16 cellular contexts compared by ENCODE assay signal in the genomic region with DNA sequence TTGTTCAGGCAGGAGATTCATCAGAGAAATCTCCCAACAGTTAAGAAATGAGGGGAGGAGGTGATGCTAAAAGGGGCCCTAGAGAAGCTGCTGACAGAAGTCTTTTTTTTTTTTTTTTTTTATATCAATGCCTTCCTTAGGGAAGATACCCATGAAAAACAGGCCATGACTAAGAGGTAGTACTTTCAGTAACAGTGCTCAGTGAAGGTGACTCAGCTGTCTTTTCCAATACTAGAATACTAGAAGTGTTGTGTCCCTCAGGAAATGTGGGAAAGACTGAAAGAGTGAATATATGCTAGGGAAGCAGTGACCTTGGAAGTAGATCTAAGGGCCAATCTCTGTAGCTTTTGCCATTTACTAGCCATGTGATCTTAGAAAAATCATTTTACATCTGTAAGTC. TPM values are rescaled to one million over a fixed set of nuclear protein-coding genes. Genes with fewer than 3 reads are reported as not detected.
DNase-seq lines count a peak whose midpoint lies in the region; ATAC-seq, FAIRE-seq and TF ChIP-seq lines count a peak whose summit lies in the region.
"Had no signal": no experiment of that assay in that cellular context is flagged by ENCODE, and none has a peak within 500 bp of the region (broad histone marks: within the 10 kb centered on the region; RNA-seq: fewer than 3 reads in every experiment).

No MANE protein-coding gene starts in this region.

- H3K4ac ChIP-seq in mesendoderm (ENCODE audit: low read depth, low read length) = no peak overlapping the region

- no peak overlapping the region for H4K8ac ChIP-seq in mesendoderm (ENCODE audit: low read depth, low read length)

- H3K9me3 ChIP-seq in PC-9 (ENCODE audit: insufficient read depth, low read depth) = 0 out of 2 replicates have a peak, but pooled peaks cover 5% of the 10 kb centered on the region
- no peaks in the 10 kb centered on the region for H3K9me3 ChIP-seq in endothelial cell of umbilical vein (replicated peaks; ENCODE audit: control insufficient read depth, insufficient read depth, low read length)
- peaks cover 0 to 13% (median 0%) of the 10 kb centered on the region in 11 donors for H3K9me3 ChIP-seq in heart right ventricle
- H3K9me3 ChIP-seq: gastroesophageal sphincter had no signal

- no peaks in the 10 kb centered on the region for H3K9me2 ChIP-seq in PC-9 (ENCODE audit: insufficient read depth)

- no peaks in the 10 kb centered on the region for H3K27me3 ChIP-seq in PC-9 (ENCODE audit: insufficient read depth, low read depth)
- no peaks in the 10 kb centered on the region for H3K27me3 ChIP-seq in endothelial cell of umbilical vein (ENCODE audit: control insufficient read depth in 2 of 2, insufficient read depth in 2 of 2, low read length in 2 of 2)
- no peaks in the 10 kb centered on the region for H3K27me3 ChIP-seq in heart right ventricle
- H3K27me3 ChIP-seq in mesendoderm (ENCODE audit: insufficient read depth, low read length, poor library complexity) = no peaks in the 10 kb centered on the region
- H3K27me3 ChIP-seq: gastroesophageal sphincter, tibial nerve had no signal

- H4K20me1 ChIP-seq in PC-9 (ENCODE audit: insufficient read depth) (no peaks in the 10 kb centered on the region), endothelial cell of umbilical vein (replicated peaks; ENCODE audit: control insufficient read depth, extremely low read depth, insufficient read depth, low read length) (no peaks in the 10 kb centered on the region)

- no peak overlapping the region for H4K5ac ChIP-seq in mesendoderm (ENCODE audit: low read length)

- H2BK15ac ChIP-seq in mesendoderm (replicated peaks; ENCODE audit: low read depth) = no peak overlapping the region

- no peak overlapping the region for H3K18ac ChIP-seq in mesendoderm (ENCODE audit: low read length)

- H3K9me1 ChIP-seq in endothelial cell of umbilical vein (replicated peaks; ENCODE audit: control insufficient read depth, extremely low read depth, insufficient read depth, low read length) = no peaks in the 10 kb centered on the region

- intact Hi-C loops in PC-9 (cut with micrococcal nuclease; ENCODE audit: unreplicated experiment) (no loop called here), endothelial cell of umbilical vein (cut with micrococcal nuclease) (no loop called here), heart right ventricle (cut with DNase I) (no loop called here)

- ATAC-seq in heart right ventricle (no peak), GM18909 (IDR thresholded peaks at IDR 0.05; ENCODE audit: poor library complexity, unreplicated experiment) (no peak)
- ATAC-seq: gastroesophageal sphincter had no signal

- H3K4me1 ChIP-seq in PC-9 (replicated peaks; ENCODE audit: insufficient read depth) (no peaks in the 10 kb centered on the region), endothelial cell of umbilical vein (ENCODE audit: control insufficient read depth, extremely low read depth, insufficient read depth, low read length) (peaks cover 4% of the 10 kb centered on the region), heart right ventricle (no peaks in the 10 kb centered on the region), mesendoderm (ENCODE audit: control insufficient read depth, low read depth, low read length) (no peaks in the 10 kb centered on the region)
- H3K4me1 ChIP-seq: gastroesophageal sphincter, tibial nerve had no signal

- no peaks in the 10 kb centered on the region for H3K79me2 ChIP-seq in PC-9 (ENCODE audit: low read depth)
- H3K79me2 ChIP-seq in endothelial cell of umbilical vein (ENCODE audit: control insufficient read depth, insufficient read depth, low read length) = no peaks in the 10 kb centered on the region
- H3K79me2 ChIP-seq in mesendoderm (ENCODE audit: control insufficient read depth, insufficient read depth, low read length) = no peaks in the 10 kb centered on the region

- FAIRE-seq in endothelial cell of umbilical vein (lab: Jason Lieb, UNC) = peak; percentile 73
- FAIRE-seq: G401.6 had no signal

- H3K9ac ChIP-seq in endothelial cell of umbilical vein (replicated peaks; ENCODE audit: extremely low read depth, insufficient read depth, low read length) (no peak overlapping the region), mesendoderm (ENCODE audit: low read length) (no peak overlapping the region)

- no peaks in the 10 kb centered on the region for H3K79me1 ChIP-seq in mesendoderm (ENCODE audit: low read length)

- CTCF ChIA-PET in PC-9 (lab: Charles Lee) = no interaction called here
- CTCF ChIA-PET in endothelial cell of umbilical vein (lab: Charles Lee) = interaction anchor here (1.0 to 1.5 kb wide), 2 partner anchors 9 to 51 kb away, joined by 3 read pairs; no protein-coding TSS in a partner anchor

- POLR2A ChIA-PET in PC-9 (lab: Charles Lee; ENCODE audit: unreplicated experiment) (no interaction called here), endothelial cell of umbilical vein (lab: Charles Lee) (interaction anchor here (0.6 to 0.7 kb wide), 2 partner anchors 142 to 146 kb away, joined by 3 read pairs; no protein-coding TSS in a partner anchor)

- BruUV-seq in PC-9 (replicated peaks; lab: Mats Ljungman, UMichigan) (no TSS peak), endothelial cell of umbilical vein (replicated peaks; lab: Mats Ljungman, UMichigan) (no TSS peak)

- TF ChIP-seq POLR2A in endothelial cell of umbilical vein (IDR thresholded peaks at IDR 0.05; ENCODE audit: low read depth, low read length) = no peak

- H3K4me3 ChIP-seq in PC-9 (no peak overlapping the region), endothelial cell of umbilical vein (replicated peaks in 1 of 3; ENCODE audit: insufficient read depth in 1 of 3, low read depth in 1 of 3, low read length in 3 of 3) (no peak overlapping the region), heart right ventricle (no peak overlapping the region), mesendoderm (ENCODE audit: low read length) (no peak overlapping the region)
- H3K4me3 ChIP-seq: gastroesophageal sphincter, tibial nerve had no signal

- DNase-seq in Daoy (ENCODE audit: low read depth) (peak; percentile 23), PC-9 (no peak), endothelial cell of umbilical vein (ENCODE audit: low read depth, low spot score) (peak; percentile 39), myocyte (ENCODE audit: low read depth) (peak; percentile 41), heart right ventricle (no peak), mesendoderm (no peak)
- DNase-seq in stimulated activated CD4-positive, alpha-beta T cell treated with anti-CD3 and anti-CD28 coated beads, Interleukin-2, amount 100 ng/mL, for 24 hours = no peak
- DNase-seq: activated CD4-positive, CD25-positive, alpha-beta regulatory T cell treated with anti-CD3 and anti-CD28 coated beads, Interleukin-2, amount 50 U/mL, for 72 hours; Karpas-422; NCI-H187 treated with DMSO at 0.1 percent for 48 hours; NCI-H69; RPMI8226 had no signal

- no peak overlapping the region for H2AK5ac ChIP-seq in mesendoderm (ENCODE audit: low read length)

- H2AFZ ChIP-seq in PC-9 (no peak overlapping the region), endothelial cell of umbilical vein (ENCODE audit: low read depth, low read length) (no peak overlapping the region)

- no peak overlapping the region for H2BK5ac ChIP-seq in mesendoderm (ENCODE audit: low read length)

- no peak overlapping the region for H3K23ac ChIP-seq in mesendoderm (ENCODE audit: low read length)

- H3K27ac ChIP-seq in PC-9 (peak overlapping the region; percentile 9; the same call in 1 of the 2 replicates), endothelial cell of umbilical vein (ENCODE audit: insufficient read depth, low read depth, low read length) (no peak overlapping the region), heart right ventricle (no peak overlapping the region), mesendoderm (ENCODE audit: low read depth, low read length) (no peak overlapping the region)
- H3K27ac ChIP-seq: gastroesophageal sphincter, tibial nerve had no signal

- TF ChIP-seq CTCF in PC-9 (conservative IDR thresholded peaks at IDR 0.05) = no peak
- TF ChIP-seq CTCF in endothelial cell of umbilical vein (IDR thresholded peaks at IDR 0.05; ENCODE audit: extremely low read depth in 1 of 2, insufficient read depth in 1 of 2, low read depth in 1 of 2, low read length in 2 of 2) = no peak
- TF ChIP-seq CTCF in heart right ventricle (IDR thresholded peaks at IDR 0.05) = no peak

- H3K4me2 ChIP-seq in PC-9 (no peak overlapping the region), endothelial cell of umbilical vein (ENCODE audit: insufficient read depth, low read length) (no peak overlapping the region), mesendoderm (ENCODE audit: low read length) (no peak overlapping the region)

- H3F3A ChIP-seq in PC-9 (ENCODE audit: insufficient read depth, low read depth) = no peaks in the 10 kb centered on the region; the same call in 1 of the 2 replicates

- no peak overlapping the region for H2BK120ac ChIP-seq in mesendoderm (ENCODE audit: low read depth, low read length)

- dilution Hi-C loops in endothelial cell of umbilical vein (cut with MboI; ENCODE audit: extremely low pct_ligation_motif_present, low sequenced_read_pairs) = no loop called here

- H3K36me3 ChIP-seq in PC-9 (ENCODE audit: low read depth) (no peaks in the 10 kb centered on the region), endothelial cell of umbilical vein (ENCODE audit: control insufficient read depth in 2 of 2, extremely low read depth in 1 of 2, insufficient read depth in 2 of 2, low read length in 2 of 2) (no peaks in the 10 kb centered on the region), heart right ventricle (peaks cover 0 to 48% (median 11%) of the 10 kb centered on the region in 9 donors), mesendoderm (ENCODE audit: control insufficient read depth, insufficient read depth, low read length) (no peaks in the 10 kb centered on the region)

- no peak overlapping the region for H3K56ac ChIP-seq in mesendoderm (ENCODE audit: low read length)

RNA-seq across cellular contexts. Expression of a gene that starts 52.4 kb away (rescaled TPM):
- not detected in 2 replicates for total RNA-seq in Daoy (2014; rRNA removed; shearing (Covaris generic))
- total RNA-seq in PC-9 (2021) = 0.35 and 0.41 TPM in 2 replicates
- total RNA-seq in endothelial cell of umbilical vein = 0.29 and 0.39 TPM in 2 replicates
- polyA plus RNA-seq in endothelial cell of umbilical vein = 0.14 and 0.25 TPM in 2 replicates
- 0.03 and 0.04 TPM in 2 replicates for polyA plus RNA-seq in endothelial cell of umbilical vein (2011; cell fraction: cytosol; rRNA removed)
- polyA plus RNA-seq in endothelial cell of umbilical vein (2011; cell fraction: nucleus; rRNA removed) = 0.63 and 0.84 TPM in 2 replicates
- polyA plus RNA-seq in endothelial cell of umbilical vein (2012) = 0.27 and 0.40 TPM in 2 replicates
- polyA minus RNA-seq in endothelial cell of umbilical vein = 0.34 and 0.45 TPM in 2 replicates
- not detected for polyA minus RNA-seq in endothelial cell of umbilical vein (2011; cell fraction: cytosol; rRNA and poly(A)+ RNA removed)
- 0.82 and 2.7 TPM in 2 replicates for polyA minus RNA-seq in endothelial cell of umbilical vein (2011; cell fraction: nucleus; rRNA and poly(A)+ RNA removed)
- total RNA-seq in myocyte = 0.05 and 0.27 TPM in 2 replicates
- 0.30 TPM for polyA plus RNA-seq in myocyte (2012)
- total RNA-seq in heart right ventricle = under 1 TPM in 9 of 10 donors, not detected in 1; 0.13 to 0.45 (median 0.23) TPM
- polyA plus RNA-seq in heart right ventricle = under 1 TPM; 0.14 to 0.22 TPM
- not detected for polyA plus RNA-seq in mesendoderm (2013, experiment 1 of 2)
- polyA plus RNA-seq in mesendoderm (2013, experiment 2 of 2) = not detected

Comparison
In these comparisons a context has a peak if more than half of its experiments do, and no peak if none do; other contexts are left out.
1. DNase-seq: peak in Daoy (single experiment), endothelial cell of umbilical vein (single experiment) and myocyte (single experiment); none in PC-9 (0 of 2), heart right ventricle (0 of 2), stimulated activated CD4-positive, alpha-beta T cell treated with anti-CD3 and anti-CD28 coated beads, Interleukin-2, amount 100 ng/mL, for 24 hours (0 of 2) and mesendoderm (single experiment).